In the genomic region with DNA sequence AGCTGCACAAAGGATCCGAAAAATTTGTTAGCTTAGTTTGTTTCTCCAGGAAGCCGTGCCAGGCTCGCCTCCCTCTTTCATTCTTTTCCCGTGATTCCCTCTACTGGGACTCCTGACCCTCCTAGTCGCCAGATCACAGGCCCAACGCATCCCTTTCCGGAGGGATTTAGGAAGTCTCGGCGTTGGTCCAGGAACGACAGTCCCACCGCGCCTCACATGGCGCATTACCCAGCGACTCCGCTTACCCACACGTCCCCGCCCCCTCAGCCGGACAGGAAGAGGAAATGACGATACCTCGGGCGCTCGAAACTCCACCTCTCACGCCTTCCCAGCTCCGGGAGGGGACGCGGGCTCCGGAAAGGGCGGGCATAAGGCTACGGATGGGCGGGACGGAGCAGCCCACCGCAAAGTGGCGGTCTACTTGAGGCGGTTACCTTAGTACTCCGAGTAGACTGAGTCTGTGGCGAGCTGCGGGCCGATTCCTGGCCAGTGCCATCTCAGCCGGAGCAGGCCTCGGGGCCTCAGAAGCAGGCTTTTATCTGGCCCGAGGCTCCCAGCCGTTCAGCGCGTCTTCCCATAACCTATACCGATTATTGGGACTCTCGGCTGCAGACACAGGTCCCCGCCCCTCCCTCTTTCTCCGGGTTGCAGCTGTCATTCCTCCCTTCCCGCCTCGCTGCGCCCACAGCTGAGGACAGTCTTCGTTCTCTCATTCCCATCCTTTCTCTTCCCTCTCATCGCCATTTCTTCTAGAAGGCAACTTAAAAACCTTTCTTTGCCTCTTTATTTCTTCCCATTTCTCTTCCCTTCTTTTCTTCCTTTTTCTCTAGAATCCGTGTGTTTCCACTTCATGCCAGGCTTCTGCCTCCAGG, we compare ENCODE assay signal across 1 cellular context.
TF ChIP-seq lines count a peak whose summit lies in the region.

A gene with protein sequence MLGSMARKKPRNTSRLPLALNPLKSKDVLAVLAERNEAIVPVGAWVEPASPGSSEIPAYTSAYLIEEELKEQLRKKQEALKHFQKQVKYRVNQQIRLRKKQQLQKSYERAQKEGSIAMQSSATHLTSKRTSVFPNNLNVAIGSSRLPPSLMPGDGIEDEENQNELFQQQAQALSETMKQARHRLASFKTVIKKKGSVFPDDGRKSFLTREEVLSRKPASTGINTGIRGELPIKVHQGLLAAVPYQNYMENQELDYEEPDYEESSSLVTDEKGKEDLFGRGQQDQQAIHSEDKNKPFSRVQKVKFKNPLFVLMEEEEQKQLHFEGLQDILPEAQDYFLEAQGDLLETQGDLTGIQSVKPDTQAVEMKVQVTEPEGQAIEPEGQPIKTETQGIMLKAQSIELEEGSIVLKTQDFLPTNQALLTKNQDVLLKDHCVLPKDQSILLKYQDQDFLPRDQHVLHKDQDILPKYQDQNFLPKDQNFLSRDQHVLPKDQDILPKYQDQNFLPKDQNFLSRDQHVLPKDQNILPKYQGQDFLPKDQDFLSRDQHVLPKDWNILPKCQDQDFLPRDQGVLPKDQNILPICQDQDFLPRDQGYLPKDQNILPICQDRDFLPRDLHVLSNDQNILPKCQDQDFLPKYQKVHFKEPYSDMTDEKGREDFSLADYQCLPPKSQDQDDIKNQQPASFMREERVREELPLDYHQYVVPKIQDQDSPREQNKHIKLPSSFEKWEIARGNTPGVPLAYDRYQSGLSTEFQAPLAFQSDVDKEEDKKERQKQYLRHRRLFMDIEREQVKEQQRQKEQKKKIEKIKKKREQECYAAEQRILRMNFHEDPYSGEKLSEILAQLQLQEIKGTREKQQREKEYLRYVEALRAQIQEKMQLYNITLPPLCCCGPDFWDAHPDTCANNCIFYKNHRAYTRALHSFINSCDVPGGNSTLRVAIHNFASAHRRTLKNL (plus strand): TSS at position 450 of the 872 bp plus-strand sequence. CDS start 531 bp downstream, outside the sequence.

TF ChIP-seq in K562, 482 proteins besides CTCF, POLR2A, EP300 and RAD21 (continued from another document and continues in another):
- TF ChIP-seq, protein P1, sequence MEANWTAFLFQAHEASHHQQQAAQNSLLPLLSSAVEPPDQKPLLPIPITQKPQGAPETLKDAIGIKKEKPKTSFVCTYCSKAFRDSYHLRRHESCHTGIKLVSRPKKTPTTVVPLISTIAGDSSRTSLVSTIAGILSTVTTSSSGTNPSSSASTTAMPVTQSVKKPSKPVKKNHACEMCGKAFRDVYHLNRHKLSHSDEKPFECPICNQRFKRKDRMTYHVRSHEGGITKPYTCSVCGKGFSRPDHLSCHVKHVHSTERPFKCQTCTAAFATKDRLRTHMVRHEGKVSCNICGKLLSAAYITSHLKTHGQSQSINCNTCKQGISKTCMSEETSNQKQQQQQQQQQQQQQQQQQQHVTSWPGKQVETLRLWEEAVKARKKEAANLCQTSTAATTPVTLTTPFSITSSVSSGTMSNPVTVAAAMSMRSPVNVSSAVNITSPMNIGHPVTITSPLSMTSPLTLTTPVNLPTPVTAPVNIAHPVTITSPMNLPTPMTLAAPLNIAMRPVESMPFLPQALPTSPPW (CRISPR knock-in tag; IDR thresholded peaks at IDR 0.05): peak; percentile 90
- TF ChIP-seq, protein P2, sequence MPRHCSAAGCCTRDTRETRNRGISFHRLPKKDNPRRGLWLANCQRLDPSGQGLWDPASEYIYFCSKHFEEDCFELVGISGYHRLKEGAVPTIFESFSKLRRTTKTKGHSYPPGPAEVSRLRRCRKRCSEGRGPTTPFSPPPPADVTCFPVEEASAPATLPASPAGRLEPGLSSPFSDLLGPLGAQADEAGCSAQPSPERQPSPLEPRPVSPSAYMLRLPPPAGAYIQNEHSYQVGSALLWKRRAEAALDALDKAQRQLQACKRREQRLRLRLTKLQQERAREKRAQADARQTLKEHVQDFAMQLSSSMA (CRISPR knock-in tag; IDR thresholded peaks at IDR 0.05): no peak
- peak; percentile 83 for TF ChIP-seq ATF7 (IDR thresholded peaks at IDR 0.05)
- TF ChIP-seq U2AF1 (optimal IDR thresholded peaks at IDR 0.05; ENCODE audit: low read depth, low read length): no peak
- TF ChIP-seq KDM4B (IDR thresholded peaks at IDR 0.05; ENCODE audit: borderline replicate concordance in 2 of 2, low read depth in 1 of 2): peak in 1 of 2 experiments; percentile 86; a peak in 1 of 4 replicates
- no peak for TF ChIP-seq ZNF584 (CRISPR knock-in tag; IDR thresholded peaks at IDR 0.05; ENCODE audit: low read depth)
- TF ChIP-seq, protein P3, sequence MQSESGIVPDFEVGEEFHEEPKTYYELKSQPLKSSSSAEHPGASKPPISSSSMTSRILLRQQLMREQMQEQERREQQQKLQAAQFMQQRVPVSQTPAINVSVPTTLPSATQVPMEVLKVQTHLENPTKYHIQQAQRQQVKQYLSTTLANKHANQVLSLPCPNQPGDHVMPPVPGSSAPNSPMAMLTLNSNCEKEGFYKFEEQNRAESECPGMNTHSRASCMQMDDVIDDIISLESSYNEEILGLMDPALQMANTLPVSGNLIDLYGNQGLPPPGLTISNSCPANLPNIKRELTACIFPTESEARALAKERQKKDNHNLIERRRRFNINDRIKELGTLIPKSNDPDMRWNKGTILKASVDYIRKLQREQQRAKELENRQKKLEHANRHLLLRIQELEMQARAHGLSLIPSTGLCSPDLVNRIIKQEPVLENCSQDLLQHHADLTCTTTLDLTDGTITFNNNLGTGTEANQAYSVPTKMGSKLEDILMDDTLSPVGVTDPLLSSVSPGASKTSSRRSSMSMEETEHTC (IDR thresholded peaks at IDR 0.05): no peak
- TF ChIP-seq, protein P4, sequence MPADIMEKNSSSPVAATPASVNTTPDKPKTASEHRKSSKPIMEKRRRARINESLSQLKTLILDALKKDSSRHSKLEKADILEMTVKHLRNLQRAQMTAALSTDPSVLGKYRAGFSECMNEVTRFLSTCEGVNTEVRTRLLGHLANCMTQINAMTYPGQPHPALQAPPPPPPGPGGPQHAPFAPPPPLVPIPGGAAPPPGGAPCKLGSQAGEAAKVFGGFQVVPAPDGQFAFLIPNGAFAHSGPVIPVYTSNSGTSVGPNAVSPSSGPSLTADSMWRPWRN (IDR thresholded peaks at IDR 0.05; ENCODE audit: low read depth): no peak
- TF ChIP-seq, protein P5, sequence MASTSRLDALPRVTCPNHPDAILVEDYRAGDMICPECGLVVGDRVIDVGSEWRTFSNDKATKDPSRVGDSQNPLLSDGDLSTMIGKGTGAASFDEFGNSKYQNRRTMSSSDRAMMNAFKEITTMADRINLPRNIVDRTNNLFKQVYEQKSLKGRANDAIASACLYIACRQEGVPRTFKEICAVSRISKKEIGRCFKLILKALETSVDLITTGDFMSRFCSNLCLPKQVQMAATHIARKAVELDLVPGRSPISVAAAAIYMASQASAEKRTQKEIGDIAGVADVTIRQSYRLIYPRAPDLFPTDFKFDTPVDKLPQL (IDR thresholded peaks at IDR 0.05; ENCODE audit: extremely low read depth, insufficient read length): no peak
- TF ChIP-seq DDX20 (tag; IDR thresholded peaks at IDR 0.05; ENCODE audit: low read depth): no peak
- TF ChIP-seq SAP30 (IDR thresholded peaks at IDR 0.05; ENCODE audit: borderline replicate concordance, insufficient read depth, low read depth, low read length, poor library complexity, severe bottlenecking): peak; percentile 91
- no peak for TF ChIP-seq ILK (tag; IDR thresholded peaks at IDR 0.05; ENCODE audit: borderline replicate concordance, low read depth)
- TF ChIP-seq, protein P6, sequence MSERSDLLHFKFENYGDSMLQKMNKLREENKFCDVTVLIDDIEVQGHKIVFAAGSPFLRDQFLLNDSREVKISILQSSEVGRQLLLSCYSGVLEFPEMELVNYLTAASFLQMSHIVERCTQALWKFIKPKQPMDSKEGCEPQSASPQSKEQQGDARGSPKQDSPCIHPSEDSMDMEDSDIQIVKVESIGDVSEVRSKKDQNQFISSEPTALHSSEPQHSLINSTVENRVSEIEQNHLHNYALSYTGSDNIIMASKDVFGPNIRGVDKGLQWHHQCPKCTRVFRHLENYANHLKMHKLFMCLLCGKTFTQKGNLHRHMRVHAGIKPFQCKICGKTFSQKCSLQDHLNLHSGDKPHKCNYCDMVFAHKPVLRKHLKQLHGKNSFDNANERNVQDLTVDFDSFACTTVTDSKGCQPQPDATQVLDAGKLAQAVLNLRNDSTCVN (CRISPR knock-in tag; IDR thresholded peaks at IDR 0.05): no peak
- peak; percentile 89; the same call in 1 of the 2 replicates for TF ChIP-seq ESRRA (IDR thresholded peaks at IDR 0.05; ENCODE audit: borderline replicate concordance, low read depth)
- TF ChIP-seq CBFA2T3 (IDR thresholded peaks at IDR 0.05): no peak
- no peak for TF ChIP-seq SRSF1 (IDR thresholded peaks at IDR 0.05; ENCODE audit: low read depth, low read length)
- TF ChIP-seq ZNF134 (CRISPR knock-in tag; conservative IDR thresholded peaks at IDR 0.05): no peak
- 0 out of 2 replicates have a peak, but pooled peaks have one; percentile 41 for TF ChIP-seq ZNF589 (CRISPR knock-in tag; IDR thresholded peaks at IDR 0.05; ENCODE audit: low read depth)
- TF ChIP-seq, protein P7, sequence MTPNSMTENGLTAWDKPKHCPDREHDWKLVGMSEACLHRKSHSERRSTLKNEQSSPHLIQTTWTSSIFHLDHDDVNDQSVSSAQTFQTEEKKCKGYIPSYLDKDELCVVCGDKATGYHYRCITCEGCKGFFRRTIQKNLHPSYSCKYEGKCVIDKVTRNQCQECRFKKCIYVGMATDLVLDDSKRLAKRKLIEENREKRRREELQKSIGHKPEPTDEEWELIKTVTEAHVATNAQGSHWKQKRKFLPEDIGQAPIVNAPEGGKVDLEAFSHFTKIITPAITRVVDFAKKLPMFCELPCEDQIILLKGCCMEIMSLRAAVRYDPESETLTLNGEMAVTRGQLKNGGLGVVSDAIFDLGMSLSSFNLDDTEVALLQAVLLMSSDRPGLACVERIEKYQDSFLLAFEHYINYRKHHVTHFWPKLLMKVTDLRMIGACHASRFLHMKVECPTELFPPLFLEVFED (CRISPR knock-in tag; conservative IDR thresholded peaks at IDR 0.05): peak; percentile 41; the same call in 1 of the 2 replicates
- TF ChIP-seq, protein P8, sequence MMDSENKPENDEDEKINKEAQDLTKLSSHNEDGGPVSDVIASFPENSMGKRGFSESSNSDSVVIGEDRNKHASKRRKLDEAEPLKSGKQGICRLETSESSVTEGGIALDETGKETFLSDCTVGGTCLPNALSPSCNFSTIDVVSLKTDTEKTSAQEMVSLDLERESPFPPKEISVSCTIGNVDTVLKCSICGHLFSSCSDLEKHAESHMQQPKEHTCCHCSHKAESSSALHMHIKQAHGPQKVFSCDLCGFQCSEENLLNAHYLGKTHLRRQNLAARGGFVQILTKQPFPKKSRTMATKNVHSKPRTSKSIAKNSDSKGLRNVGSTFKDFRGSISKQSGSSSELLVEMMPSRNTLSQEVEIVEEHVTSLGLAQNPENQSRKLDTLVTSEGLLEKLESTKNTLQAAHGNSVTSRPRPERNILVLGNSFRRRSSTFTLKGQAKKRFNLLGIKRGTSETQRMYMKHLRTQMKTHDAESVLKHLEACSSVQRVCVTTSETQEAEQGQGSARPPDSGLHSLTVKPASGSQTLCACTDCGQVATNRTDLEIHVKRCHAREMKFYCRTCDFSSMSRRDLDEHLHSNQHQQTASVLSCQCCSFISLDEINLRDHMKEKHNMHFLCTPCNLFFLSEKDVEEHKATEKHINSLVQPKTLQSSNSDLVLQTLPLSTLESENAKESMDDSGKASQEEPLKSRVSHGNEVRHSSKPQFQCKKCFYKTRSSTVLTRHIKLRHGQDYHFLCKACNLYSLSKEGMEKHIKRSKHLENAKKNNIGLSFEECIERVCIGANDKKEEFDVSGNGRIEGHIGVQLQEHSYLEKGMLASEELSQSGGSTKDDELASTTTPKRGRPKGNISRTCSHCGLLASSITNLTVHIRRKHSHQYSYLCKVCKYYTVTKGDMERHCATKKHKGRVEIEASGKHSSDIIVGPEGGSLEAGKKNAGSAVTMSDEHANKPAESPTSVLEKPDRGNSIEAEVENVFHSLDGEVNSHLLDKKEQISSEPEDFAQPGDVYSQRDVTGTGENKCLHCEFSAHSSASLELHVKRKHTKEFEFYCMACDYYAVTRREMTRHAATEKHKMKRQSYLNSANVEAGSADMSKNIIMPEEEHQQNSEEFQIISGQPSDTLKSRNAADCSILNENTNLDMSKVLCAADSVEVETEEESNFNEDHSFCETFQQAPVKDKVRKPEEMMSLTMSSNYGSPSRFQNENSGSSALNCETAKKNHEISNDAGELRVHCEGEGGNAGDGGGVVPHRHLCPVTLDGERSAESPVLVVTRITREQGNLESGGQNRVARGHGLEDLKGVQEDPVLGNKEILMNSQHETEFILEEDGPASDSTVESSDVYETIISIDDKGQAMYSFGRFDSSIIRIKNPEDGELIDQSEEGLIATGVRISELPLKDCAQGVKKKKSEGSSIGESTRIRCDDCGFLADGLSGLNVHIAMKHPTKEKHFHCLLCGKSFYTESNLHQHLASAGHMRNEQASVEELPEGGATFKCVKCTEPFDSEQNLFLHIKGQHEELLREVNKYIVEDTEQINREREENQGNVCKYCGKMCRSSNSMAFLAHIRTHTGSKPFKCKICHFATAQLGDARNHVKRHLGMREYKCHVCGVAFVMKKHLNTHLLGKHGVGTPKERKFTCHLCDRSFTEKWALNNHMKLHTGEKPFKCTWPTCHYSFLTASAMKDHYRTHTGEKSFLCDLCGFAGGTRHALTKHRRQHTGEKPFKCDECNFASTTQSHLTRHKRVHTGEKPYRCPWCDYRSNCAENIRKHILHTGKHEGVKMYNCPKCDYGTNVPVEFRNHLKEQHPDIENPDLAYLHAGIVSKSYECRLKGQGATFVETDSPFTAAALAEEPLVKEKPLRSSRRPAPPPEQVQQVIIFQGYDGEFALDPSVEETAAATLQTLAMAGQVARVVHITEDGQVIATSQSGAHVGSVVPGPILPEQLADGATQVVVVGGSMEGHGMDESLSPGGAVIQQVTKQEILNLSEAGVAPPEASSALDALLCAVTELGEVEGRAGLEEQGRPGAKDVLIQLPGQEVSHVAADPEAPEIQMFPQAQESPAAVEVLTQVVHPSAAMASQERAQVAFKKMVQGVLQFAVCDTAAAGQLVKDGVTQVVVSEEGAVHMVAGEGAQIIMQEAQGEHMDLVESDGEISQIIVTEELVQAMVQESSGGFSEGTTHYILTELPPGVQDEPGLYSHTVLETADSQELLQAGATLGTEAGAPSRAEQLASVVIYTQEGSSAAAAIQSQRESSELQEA (IDR thresholded peaks at IDR 0.05; ENCODE audit: low read depth): no peak
- TF ChIP-seq, protein P9, sequence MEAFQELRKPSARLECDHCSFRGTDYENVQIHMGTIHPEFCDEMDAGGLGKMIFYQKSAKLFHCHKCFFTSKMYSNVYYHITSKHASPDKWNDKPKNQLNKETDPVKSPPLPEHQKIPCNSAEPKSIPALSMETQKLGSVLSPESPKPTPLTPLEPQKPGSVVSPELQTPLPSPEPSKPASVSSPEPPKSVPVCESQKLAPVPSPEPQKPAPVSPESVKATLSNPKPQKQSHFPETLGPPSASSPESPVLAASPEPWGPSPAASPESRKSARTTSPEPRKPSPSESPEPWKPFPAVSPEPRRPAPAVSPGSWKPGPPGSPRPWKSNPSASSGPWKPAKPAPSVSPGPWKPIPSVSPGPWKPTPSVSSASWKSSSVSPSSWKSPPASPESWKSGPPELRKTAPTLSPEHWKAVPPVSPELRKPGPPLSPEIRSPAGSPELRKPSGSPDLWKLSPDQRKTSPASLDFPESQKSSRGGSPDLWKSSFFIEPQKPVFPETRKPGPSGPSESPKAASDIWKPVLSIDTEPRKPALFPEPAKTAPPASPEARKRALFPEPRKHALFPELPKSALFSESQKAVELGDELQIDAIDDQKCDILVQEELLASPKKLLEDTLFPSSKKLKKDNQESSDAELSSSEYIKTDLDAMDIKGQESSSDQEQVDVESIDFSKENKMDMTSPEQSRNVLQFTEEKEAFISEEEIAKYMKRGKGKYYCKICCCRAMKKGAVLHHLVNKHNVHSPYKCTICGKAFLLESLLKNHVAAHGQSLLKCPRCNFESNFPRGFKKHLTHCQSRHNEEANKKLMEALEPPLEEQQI (IDR thresholded peaks at IDR 0.05): no peak
- no peak for TF ChIP-seq NCOA6 (IDR thresholded peaks at IDR 0.05)
